1 cellular context compared by ENCODE assay signal in the genomic region with DNA sequence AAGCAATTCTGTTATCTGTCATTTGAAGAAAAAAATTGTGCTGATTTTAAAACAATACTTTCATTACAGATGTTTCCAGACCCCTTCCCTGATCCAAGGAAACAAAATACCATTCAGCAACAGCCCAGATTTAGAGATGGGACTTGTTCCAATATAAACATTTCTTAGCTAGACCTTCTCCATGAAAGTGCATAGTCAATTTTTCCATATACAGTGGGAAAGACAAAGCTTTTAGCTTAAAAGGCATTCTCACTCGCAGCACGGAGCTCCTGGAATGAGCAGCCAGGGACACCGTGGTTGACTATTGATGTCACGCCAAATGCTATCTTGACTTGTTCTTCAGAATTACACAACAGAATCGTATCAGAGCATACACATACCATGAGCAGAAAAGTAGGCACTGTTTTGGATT.
TF ChIP-seq lines count a peak whose summit lies in the region.

No MANE protein-coding gene starts in this region.

TF ChIP-seq in HEK293, 187 proteins besides CTCF, POLR2A, EP300 and RAD21 (continued from another document):
- TF ChIP-seq, protein P1, sequence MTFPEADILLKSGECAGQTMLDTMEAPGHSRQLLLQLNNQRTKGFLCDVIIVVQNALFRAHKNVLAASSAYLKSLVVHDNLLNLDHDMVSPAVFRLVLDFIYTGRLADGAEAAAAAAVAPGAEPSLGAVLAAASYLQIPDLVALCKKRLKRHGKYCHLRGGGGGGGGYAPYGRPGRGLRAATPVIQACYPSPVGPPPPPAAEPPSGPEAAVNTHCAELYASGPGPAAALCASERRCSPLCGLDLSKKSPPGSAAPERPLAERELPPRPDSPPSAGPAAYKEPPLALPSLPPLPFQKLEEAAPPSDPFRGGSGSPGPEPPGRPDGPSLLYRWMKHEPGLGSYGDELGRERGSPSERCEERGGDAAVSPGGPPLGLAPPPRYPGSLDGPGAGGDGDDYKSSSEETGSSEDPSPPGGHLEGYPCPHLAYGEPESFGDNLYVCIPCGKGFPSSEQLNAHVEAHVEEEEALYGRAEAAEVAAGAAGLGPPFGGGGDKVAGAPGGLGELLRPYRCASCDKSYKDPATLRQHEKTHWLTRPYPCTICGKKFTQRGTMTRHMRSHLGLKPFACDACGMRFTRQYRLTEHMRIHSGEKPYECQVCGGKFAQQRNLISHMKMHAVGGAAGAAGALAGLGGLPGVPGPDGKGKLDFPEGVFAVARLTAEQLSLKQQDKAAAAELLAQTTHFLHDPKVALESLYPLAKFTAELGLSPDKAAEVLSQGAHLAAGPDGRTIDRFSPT (tag by site-specific recombination; IDR thresholded peaks at IDR 0.05), result peak; percentile 53
- TF ChIP-seq, protein P2, sequence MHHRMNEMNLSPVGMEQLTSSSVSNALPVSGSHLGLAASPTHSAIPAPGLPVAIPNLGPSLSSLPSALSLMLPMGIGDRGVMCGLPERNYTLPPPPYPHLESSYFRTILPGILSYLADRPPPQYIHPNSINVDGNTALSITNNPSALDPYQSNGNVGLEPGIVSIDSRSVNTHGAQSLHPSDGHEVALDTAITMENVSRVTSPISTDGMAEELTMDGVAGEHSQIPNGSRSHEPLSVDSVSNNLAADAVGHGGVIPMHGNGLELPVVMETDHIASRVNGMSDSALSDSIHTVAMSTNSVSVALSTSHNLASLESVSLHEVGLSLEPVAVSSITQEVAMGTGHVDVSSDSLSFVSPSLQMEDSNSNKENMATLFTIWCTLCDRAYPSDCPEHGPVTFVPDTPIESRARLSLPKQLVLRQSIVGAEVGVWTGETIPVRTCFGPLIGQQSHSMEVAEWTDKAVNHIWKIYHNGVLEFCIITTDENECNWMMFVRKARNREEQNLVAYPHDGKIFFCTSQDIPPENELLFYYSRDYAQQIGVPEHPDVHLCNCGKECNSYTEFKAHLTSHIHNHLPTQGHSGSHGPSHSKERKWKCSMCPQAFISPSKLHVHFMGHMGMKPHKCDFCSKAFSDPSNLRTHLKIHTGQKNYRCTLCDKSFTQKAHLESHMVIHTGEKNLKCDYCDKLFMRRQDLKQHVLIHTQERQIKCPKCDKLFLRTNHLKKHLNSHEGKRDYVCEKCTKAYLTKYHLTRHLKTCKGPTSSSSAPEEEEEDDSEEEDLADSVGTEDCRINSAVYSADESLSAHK (tag by site-specific recombination; IDR thresholded peaks at IDR 0.05), result peak; percentile 80; the same call in 1 of the 2 replicates
- no peak for TF ChIP-seq ZNF624 (tag by site-specific recombination; IDR thresholded peaks at IDR 0.05)
- no peak for TF ChIP-seq ZNF76 (tag by site-specific recombination; IDR thresholded peaks at IDR 0.05; ENCODE audit: borderline replicate concordance, low read depth)
- TF ChIP-seq KLF9 (tag by site-specific recombination; IDR thresholded peaks at IDR 0.05; ENCODE audit: low read depth), result no peak
- TF ChIP-seq, protein P3, sequence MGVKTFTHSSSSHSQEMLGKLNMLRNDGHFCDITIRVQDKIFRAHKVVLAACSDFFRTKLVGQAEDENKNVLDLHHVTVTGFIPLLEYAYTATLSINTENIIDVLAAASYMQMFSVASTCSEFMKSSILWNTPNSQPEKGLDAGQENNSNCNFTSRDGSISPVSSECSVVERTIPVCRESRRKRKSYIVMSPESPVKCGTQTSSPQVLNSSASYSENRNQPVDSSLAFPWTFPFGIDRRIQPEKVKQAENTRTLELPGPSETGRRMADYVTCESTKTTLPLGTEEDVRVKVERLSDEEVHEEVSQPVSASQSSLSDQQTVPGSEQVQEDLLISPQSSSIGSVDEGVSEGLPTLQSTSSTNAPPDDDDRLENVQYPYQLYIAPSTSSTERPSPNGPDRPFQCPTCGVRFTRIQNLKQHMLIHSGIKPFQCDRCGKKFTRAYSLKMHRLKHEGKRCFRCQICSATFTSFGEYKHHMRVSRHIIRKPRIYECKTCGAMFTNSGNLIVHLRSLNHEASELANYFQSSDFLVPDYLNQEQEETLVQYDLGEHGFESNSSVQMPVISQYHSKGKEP (tag by site-specific recombination; IDR thresholded peaks at IDR 0.05), result peak; percentile 66; the same call in 1 of the 2 replicates
- TF ChIP-seq ZBTB17 (tag by site-specific recombination; IDR thresholded peaks at IDR 0.05), result peak; percentile 89
- no peak for TF ChIP-seq ZNF311 (tag by site-specific recombination; IDR thresholded peaks at IDR 0.05; ENCODE audit: borderline replicate concordance)
- TF ChIP-seq ZNF248 (tag by site-specific recombination; IDR thresholded peaks at IDR 0.05), result no peak
- TF ChIP-seq, protein P4, sequence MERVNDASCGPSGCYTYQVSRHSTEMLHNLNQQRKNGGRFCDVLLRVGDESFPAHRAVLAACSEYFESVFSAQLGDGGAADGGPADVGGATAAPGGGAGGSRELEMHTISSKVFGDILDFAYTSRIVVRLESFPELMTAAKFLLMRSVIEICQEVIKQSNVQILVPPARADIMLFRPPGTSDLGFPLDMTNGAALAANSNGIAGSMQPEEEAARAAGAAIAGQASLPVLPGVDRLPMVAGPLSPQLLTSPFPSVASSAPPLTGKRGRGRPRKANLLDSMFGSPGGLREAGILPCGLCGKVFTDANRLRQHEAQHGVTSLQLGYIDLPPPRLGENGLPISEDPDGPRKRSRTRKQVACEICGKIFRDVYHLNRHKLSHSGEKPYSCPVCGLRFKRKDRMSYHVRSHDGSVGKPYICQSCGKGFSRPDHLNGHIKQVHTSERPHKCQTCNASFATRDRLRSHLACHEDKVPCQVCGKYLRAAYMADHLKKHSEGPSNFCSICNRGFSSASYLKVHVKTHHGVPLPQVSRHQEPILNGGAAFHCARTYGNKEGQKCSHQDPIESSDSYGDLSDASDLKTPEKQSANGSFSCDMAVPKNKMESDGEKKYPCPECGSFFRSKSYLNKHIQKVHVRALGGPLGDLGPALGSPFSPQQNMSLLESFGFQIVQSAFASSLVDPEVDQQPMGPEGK (tag by site-specific recombination; IDR thresholded peaks at IDR 0.05), result peak; percentile 52
- TF ChIP-seq ZNF660 (tag by site-specific recombination; IDR thresholded peaks at IDR 0.05), result peak; percentile 86
- TF ChIP-seq ZNF555 (tag by site-specific recombination; conservative IDR thresholded peaks at IDR 0.05), result no peak
- peak; percentile 99 for TF ChIP-seq FEZF1 (tag by site-specific recombination; IDR thresholded peaks at IDR 0.05)
- TF ChIP-seq, protein P5, sequence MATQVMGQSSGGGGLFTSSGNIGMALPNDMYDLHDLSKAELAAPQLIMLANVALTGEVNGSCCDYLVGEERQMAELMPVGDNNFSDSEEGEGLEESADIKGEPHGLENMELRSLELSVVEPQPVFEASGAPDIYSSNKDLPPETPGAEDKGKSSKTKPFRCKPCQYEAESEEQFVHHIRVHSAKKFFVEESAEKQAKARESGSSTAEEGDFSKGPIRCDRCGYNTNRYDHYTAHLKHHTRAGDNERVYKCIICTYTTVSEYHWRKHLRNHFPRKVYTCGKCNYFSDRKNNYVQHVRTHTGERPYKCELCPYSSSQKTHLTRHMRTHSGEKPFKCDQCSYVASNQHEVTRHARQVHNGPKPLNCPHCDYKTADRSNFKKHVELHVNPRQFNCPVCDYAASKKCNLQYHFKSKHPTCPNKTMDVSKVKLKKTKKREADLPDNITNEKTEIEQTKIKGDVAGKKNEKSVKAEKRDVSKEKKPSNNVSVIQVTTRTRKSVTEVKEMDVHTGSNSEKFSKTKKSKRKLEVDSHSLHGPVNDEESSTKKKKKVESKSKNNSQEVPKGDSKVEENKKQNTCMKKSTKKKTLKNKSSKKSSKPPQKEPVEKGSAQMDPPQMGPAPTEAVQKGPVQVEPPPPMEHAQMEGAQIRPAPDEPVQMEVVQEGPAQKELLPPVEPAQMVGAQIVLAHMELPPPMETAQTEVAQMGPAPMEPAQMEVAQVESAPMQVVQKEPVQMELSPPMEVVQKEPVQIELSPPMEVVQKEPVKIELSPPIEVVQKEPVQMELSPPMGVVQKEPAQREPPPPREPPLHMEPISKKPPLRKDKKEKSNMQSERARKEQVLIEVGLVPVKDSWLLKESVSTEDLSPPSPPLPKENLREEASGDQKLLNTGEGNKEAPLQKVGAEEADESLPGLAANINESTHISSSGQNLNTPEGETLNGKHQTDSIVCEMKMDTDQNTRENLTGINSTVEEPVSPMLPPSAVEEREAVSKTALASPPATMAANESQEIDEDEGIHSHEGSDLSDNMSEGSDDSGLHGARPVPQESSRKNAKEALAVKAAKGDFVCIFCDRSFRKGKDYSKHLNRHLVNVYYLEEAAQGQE (tag by site-specific recombination; IDR thresholded peaks at IDR 0.05), result no peak
- TF ChIP-seq, protein P6, sequence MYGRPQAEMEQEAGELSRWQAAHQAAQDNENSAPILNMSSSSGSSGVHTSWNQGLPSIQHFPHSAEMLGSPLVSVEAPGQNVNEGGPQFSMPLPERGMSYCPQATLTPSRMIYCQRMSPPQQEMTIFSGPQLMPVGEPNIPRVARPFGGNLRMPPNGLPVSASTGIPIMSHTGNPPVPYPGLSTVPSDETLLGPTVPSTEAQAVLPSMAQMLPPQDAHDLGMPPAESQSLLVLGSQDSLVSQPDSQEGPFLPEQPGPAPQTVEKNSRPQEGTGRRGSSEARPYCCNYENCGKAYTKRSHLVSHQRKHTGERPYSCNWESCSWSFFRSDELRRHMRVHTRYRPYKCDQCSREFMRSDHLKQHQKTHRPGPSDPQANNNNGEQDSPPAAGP (tag by site-specific recombination; IDR thresholded peaks at IDR 0.05), result no peak
- TF ChIP-seq ZNF843 (tag by site-specific recombination; IDR thresholded peaks at IDR 0.05), result peak; percentile 69; the same call in 1 of the 2 replicates
- TF ChIP-seq ZNF658 (tag by site-specific recombination; IDR thresholded peaks at IDR 0.05), result no peak
- TF ChIP-seq SALL2 (tag by site-specific recombination; IDR thresholded peaks at IDR 0.05; ENCODE audit: borderline replicate concordance), result no peak
- peak; percentile 38; the same call in 1 of the 2 replicates for TF ChIP-seq ZNF24 (tag by site-specific recombination; IDR thresholded peaks at IDR 0.05)
- TF ChIP-seq, protein P7, sequence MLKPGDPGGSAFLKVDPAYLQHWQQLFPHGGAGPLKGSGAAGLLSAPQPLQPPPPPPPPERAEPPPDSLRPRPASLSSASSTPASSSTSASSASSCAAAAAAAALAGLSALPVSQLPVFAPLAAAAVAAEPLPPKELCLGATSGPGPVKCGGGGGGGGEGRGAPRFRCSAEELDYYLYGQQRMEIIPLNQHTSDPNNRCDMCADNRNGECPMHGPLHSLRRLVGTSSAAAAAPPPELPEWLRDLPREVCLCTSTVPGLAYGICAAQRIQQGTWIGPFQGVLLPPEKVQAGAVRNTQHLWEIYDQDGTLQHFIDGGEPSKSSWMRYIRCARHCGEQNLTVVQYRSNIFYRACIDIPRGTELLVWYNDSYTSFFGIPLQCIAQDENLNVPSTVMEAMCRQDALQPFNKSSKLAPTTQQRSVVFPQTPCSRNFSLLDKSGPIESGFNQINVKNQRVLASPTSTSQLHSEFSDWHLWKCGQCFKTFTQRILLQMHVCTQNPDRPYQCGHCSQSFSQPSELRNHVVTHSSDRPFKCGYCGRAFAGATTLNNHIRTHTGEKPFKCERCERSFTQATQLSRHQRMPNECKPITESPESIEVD (tag by site-specific recombination; IDR thresholded peaks at IDR 0.05), result peak; percentile 72
- peak; percentile 97 for TF ChIP-seq TRIM28 (IDR thresholded peaks at IDR 0.05; ENCODE audit: borderline replicate concordance, low read length)
- TF ChIP-seq ZNF175 (tag by site-specific recombination; IDR thresholded peaks at IDR 0.05), result no peak
